ENCODE assay signal across 8 cellular contexts in the genomic region with DNA sequence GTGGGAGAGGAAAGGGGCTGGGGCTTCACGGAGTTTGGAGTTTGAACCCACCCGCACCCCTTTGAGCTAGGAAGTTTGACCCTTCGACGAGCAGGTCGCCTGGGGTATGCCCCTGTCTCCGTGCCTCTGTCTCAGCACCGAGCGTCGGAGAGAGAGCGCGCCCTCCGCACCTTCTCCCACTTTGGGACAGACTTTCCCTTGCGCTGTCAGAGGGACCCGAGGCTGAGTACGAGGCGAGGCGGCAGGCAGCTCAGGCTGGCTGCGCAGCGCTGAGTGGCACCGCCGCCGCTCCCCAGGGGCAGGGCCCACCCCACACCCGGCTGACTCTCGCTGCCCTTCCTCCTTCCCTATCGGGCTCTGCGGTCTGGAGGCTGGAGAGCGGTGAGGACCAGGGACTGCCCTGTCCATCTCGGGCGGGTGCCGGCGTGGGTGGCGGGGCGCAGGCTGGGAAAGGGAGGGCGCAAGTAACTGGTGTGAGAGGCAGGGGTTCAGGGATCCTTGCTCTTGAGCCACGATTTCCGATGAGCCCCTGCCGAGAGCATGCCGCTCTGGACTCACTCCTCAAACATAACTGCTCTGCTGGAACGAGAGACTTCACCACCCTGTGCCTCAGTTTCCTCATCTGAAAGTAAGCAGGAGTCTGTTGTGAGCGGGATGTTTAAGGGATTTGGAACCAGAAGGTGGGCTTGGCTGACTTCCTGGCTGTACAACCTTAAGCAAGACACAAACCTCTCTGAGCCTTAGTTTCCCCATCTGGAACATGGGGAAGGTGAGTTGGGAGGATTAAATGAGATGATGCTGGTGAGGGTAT. TPM values are rescaled to one million over a fixed set of nuclear protein-coding genes. Genes with fewer than 3 reads are reported as not detected.
DNase-seq lines count a peak whose midpoint lies in the region; ATAC-seq and TF ChIP-seq lines count a peak whose summit lies in the region.

No MANE protein-coding gene starts in this region.

- TF ChIP-seq CTCF in astrocyte of the cerebellum (IDR thresholded peaks at IDR 0.05; ENCODE audit: low read depth, low read length, missing control alignments) = no peak
- no peak for TF ChIP-seq CTCF in prostate gland (IDR thresholded peaks at IDR 0.05)

- no peak overlapping the region for H3K27ac ChIP-seq in prostate gland

- H3K4me2 ChIP-seq in skeletal muscle satellite cell (ENCODE audit: low read length) = peak overlapping the region; percentile 71

- intact Hi-C loops in prostate gland (cut with DNase I) = no loop called here

- no peak for TF ChIP-seq POLR2A in prostate gland (IDR thresholded peaks at IDR 0.05)

- H3K4me1 ChIP-seq in HAP-1 = no peaks in the 10 kb centered on the region
- H3K4me1 ChIP-seq in skeletal muscle satellite cell (ENCODE audit: control insufficient read depth, insufficient read depth, low read length) = peaks cover 12% of the 10 kb centered on the region
- no peaks in the 10 kb centered on the region for H3K4me1 ChIP-seq in prostate gland (replicated peaks)

- H3K4me3 ChIP-seq in HAP-1 (peak overlapping the region; percentile 6; the same call in 1 of the 2 replicates), astrocyte of the cerebellum (ENCODE audit: low read depth, low read length) (peak overlapping the region; percentile 39), skeletal muscle satellite cell (ENCODE audit: low read length) (peak overlapping the region; percentile 42), prostate gland (peak overlapping the region in 1 of 2 donors; percentile 43)

- no peak overlapping the region for H3K9ac ChIP-seq in skeletal muscle satellite cell (ENCODE audit: low read depth, low read length)

- 12% methylated on average over 35 of the region's 40 CpGs for WGBS in prostate gland

- in situ Hi-C loops in HAP-1 (cut with MboI; ENCODE audit: low sequenced_read_pairs) = no loop called here
- in situ Hi-C loops in astrocyte of the cerebellum (cut with HindIII; ENCODE audit: low sequenced_read_pairs) = no loop called here

- DNase-seq in HAP-1 (ENCODE audit: low spot score in 2 of 2) (no peak), astrocyte of the cerebellum (ENCODE audit: low read depth) (no peak), iPS-NIHi11 (ENCODE audit: low spot score) (peak; percentile 42), NCI-H1436 treated with DMSO at 0.1 percent for 48 hours (lab: John Stamatoyannopoulos, UW) (no peak), prostate gland (ENCODE audit: low spot score) (no peak)
- no peak for DNase-seq in activated CD4-positive, CD25-positive, alpha-beta regulatory T cell treated with anti-CD3 and anti-CD28 coated beads, Interleukin-2, amount 50 U/mL, for 72 hours

- H3K27me3 ChIP-seq in HAP-1 (ENCODE audit: low read depth) = peaks cover 59% of the 10 kb centered on the region
- H3K27me3 ChIP-seq in skeletal muscle satellite cell (ENCODE audit: control insufficient read depth, insufficient read depth, low read length) = peaks cover 75% of the 10 kb centered on the region
- H3K27me3 ChIP-seq in prostate gland (replicated peaks; ENCODE audit: insufficient read depth) = no peaks in the 10 kb centered on the region

- no peak for ATAC-seq in GM18511 (IDR thresholded peaks at IDR 0.05; ENCODE audit: unreplicated experiment)

- H3K36me3 ChIP-seq in HAP-1 (replicated peaks) (no peaks in the 10 kb centered on the region), skeletal muscle satellite cell (ENCODE audit: insufficient read depth, low read length) (no peaks in the 10 kb centered on the region), prostate gland (no peaks in the 10 kb centered on the region)

- H3K9me3 ChIP-seq in HAP-1 (no peaks in the 10 kb centered on the region), skeletal muscle satellite cell (replicated peaks; ENCODE audit: low read length) (no peaks in the 10 kb centered on the region), prostate gland (no peaks in the 10 kb centered on the region)

RNA-seq across cellular contexts. Expression of a gene that starts 1.0 kb away (rescaled TPM):
- total RNA-seq in skeletal muscle satellite cell (2012; rRNA removed) = 0.51 and 1.3 TPM in 2 replicates
- under 1 TPM; 0.14 to 0.51 TPM for total RNA-seq in prostate gland
